In the genomic region with DNA sequence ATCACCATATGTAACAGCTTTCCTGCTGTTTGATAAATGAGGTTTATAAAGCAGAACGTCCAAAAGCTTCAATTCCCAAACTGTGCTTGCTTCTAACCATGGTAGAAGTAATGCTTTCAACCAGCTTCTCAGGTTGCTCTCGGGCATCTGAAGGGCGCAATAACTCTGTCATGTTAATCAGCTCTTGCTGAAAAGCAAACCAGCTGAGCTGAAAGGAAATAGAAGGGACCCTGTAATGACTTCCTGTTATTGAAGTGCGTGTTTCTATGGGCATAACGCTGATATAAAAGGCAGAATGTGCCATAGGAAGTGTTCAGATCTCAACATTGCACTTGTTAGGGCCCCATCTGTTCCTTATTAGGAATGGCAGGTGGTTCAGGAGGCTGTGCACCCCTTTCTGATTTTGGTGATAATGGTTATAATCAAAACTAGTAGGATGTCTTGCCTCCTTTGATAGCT, we compare ENCODE assay signal across 8 cellular contexts. TPM values are rescaled to one million over a fixed set of nuclear protein-coding genes. Genes with fewer than 3 reads are reported as not detected.
DNase-seq lines count a peak whose midpoint lies in the region; ATAC-seq and TF ChIP-seq lines count a peak whose summit lies in the region.

No MANE protein-coding gene starts in this region.

- no peak overlapping the region for H2BK12ac ChIP-seq in neuronal stem cell (ENCODE audit: low read length)

- H2BK5ac ChIP-seq in neuronal stem cell (ENCODE audit: low read length): no peak overlapping the region

- no peaks in the 10 kb centered on the region for H3K27me3 Mint-ChIP-seq in central memory CD8-positive, alpha-beta T cell

- no peak overlapping the region for H3K14ac ChIP-seq in neuronal stem cell (ENCODE audit: low read length)

- H3K4me3 ChIP-seq in OCI-LY7 (ENCODE audit: low read depth, low read length, poor library complexity, severe bottlenecking) (no peak overlapping the region), neuronal stem cell (ENCODE audit: low read length in 2 of 2) (no peak overlapping the region)

- no peak for TF ChIP-seq CTCF in OCI-LY7 (conservative IDR thresholded peaks at IDR 0.05; ENCODE audit: low read length)
- no peak for TF ChIP-seq CTCF in GM13977 (IDR thresholded peaks at IDR 0.05; ENCODE audit: extremely low read depth, insufficient read depth, missing control alignments)

- H3K27ac ChIP-seq in OCI-LY7 (ENCODE audit: low read depth, low read length, poor library complexity, severe bottlenecking) (no peak overlapping the region), neuronal stem cell (replicated peaks; ENCODE audit: low read length) (no peak overlapping the region)

- H3K4me1 ChIP-seq in OCI-LY7 (ENCODE audit: insufficient read depth, low read length, poor library complexity, severe bottlenecking): peaks cover 10% of the 10 kb centered on the region
- H3K4me1 ChIP-seq in neuronal stem cell (ENCODE audit: control insufficient read depth in 2 of 2, insufficient read depth in 1 of 2, low read depth in 1 of 2, low read length in 2 of 2): peaks cover 0 to 4% of the 10 kb centered on the region in 2 donors

- H4K8ac ChIP-seq in neuronal stem cell (ENCODE audit: low read depth, low read length): no peak overlapping the region

- ATAC-seq in GM18867 (IDR thresholded peaks at IDR 0.05; ENCODE audit: unreplicated experiment) (peak; percentile 58), HG03135 (IDR thresholded peaks at IDR 0.05; ENCODE audit: unreplicated experiment) (peak; percentile 75), HG02623 (IDR thresholded peaks at IDR 0.05; ENCODE audit: unreplicated experiment) (no peak)
- peak; percentile 97 for ATAC-seq in central memory CD8-positive, alpha-beta T cell (replicated peaks; ENCODE audit: extremely low read depth, poor library complexity, severe bottlenecking)

- POLR2A ChIA-PET in OCI-LY7 (lab: Charles Lee): interaction anchor here (0.7 to 2.1 kb wide), 8 partner anchors 10 to 23 kb away, joined by 3 to 5 read pairs (median 4); no protein-coding TSS in a partner anchor

- H3K4me3 Mint-ChIP-seq in central memory CD8-positive, alpha-beta T cell: peak overlapping the region; percentile 77

- no peak overlapping the region for H2AK5ac ChIP-seq in neuronal stem cell (ENCODE audit: low read depth, low read length)

- H3K4me1 Mint-ChIP-seq in central memory CD8-positive, alpha-beta T cell: peaks cover 72% of the 10 kb centered on the region

- BruUV-seq in OCI-LY7 (replicated peaks; lab: Mats Ljungman, UMichigan): no TSS peak

- no peaks in the 10 kb centered on the region for H3K79me1 ChIP-seq in neuronal stem cell (ENCODE audit: low read depth, low read length)

- no peaks in the 10 kb centered on the region for H3K79me2 ChIP-seq in OCI-LY7 (ENCODE audit: insufficient read depth, low read depth, low read length)

- H3K27ac Mint-ChIP-seq in central memory CD8-positive, alpha-beta T cell (ENCODE audit: low read depth): peak overlapping the region; percentile 97

- 0 out of 2 replicates have a peak, but pooled peaks cover 4% of the 10 kb centered on the region for H3K36me3 ChIP-seq in OCI-LY7 (ENCODE audit: insufficient read depth, low read length)
- H3K36me3 ChIP-seq in neuronal stem cell (replicated peaks in 1 of 2; ENCODE audit: control insufficient read depth in 2 of 2, insufficient read depth in 2 of 2, low read length in 2 of 2): no peaks in the 10 kb centered on the region

- H3K9me3 Mint-ChIP-seq in central memory CD8-positive, alpha-beta T cell: no peaks in the 10 kb centered on the region

- no CpG with 5 or more reads among the region's 5 CpGs for whole genome bisulfite sequencing in neuronal stem cell (ENCODE audit: extremely low coverage in 2 of 2, insufficient read length in 2 of 2, insufficient replicate concordance in 1 of 2), 2 donors

- H3K4me2 ChIP-seq in OCI-LY7 (ENCODE audit: low read length) (no peak overlapping the region), neuronal stem cell (ENCODE audit: insufficient read depth, low read length, poor library complexity, severe bottlenecking) (no peak overlapping the region)

- H3K36me3 Mint-ChIP-seq in central memory CD8-positive, alpha-beta T cell (ENCODE audit: insufficient read depth): peaks cover 19% of the 10 kb centered on the region

- no peaks in the 10 kb centered on the region for H3K9me2 ChIP-seq in OCI-LY7 (ENCODE audit: insufficient read depth, low read length)

- H2BK120ac ChIP-seq in neuronal stem cell (ENCODE audit: low read depth, low read length): no peak overlapping the region

- in situ Hi-C loops in GM13977 (cut with MboI; ENCODE audit: low pct_unique_long_range_greater_than_20kb, low sequenced_read_pairs, unreplicated experiment): no loop called here

- no peak overlapping the region for H3K23ac ChIP-seq in neuronal stem cell (ENCODE audit: low read depth, low read length, poor library complexity)

- intact Hi-C loops in OCI-LY7 (cut with micrococcal nuclease; ENCODE audit: unreplicated experiment): no loop called here

- CTCF ChIA-PET in OCI-LY7 (lab: Charles Lee; ENCODE audit: unreplicated experiment): interaction anchor here (1.0 kb wide), 1 partner anchor 20 kb away, joined by 3 read pairs; no protein-coding TSS in a partner anchor

- H3K4ac ChIP-seq in neuronal stem cell (ENCODE audit: low read length): no peak overlapping the region

- no peak overlapping the region for H3K9ac ChIP-seq in neuronal stem cell (ENCODE audit: low read depth, low read length, poor library complexity)

- no peaks in the 10 kb centered on the region for H3K27me3 ChIP-seq in neuronal stem cell (ENCODE audit: control insufficient read depth in 3 of 3, insufficient read depth in 3 of 3, low read depth in 1 of 3, low read length in 3 of 3)

- no peak overlapping the region for H4K91ac ChIP-seq in neuronal stem cell (ENCODE audit: low read depth, low read length, poor library complexity)

- no peaks in the 10 kb centered on the region for H4K20me1 ChIP-seq in OCI-LY7 (ENCODE audit: insufficient read depth, low read length)

- H3K9me3 ChIP-seq in OCI-LY7 (ENCODE audit: low read length) (no peaks in the 10 kb centered on the region), neuronal stem cell (replicated peaks in 1 of 2; ENCODE audit: control insufficient read depth in 2 of 2, insufficient read depth in 1 of 2, low read depth in 1 of 2, low read length in 2 of 2) (no peaks in the 10 kb centered on the region)

- H3K18ac ChIP-seq in neuronal stem cell (ENCODE audit: low read length): no peak overlapping the region

- DNase-seq in OCI-LY7 (ENCODE audit: low spot score) (peak; percentile 41), neuronal stem cell (ENCODE audit: low spot score) (no peak), middle frontal gyrus (ENCODE audit: extremely low spot score, low spot score) (no peak), GM13977 (ENCODE audit: low spot score) (no peak)
- DNase-seq in central memory CD8-positive, alpha-beta T cell (ENCODE audit: low spot score in 2 of 2): peak; percentile 28 to 41

- H2BK15ac ChIP-seq in neuronal stem cell (ENCODE audit: low read length): no peak overlapping the region

- H2AFZ ChIP-seq in OCI-LY7 (ENCODE audit: low read length) (no peak overlapping the region), neuronal stem cell (ENCODE audit: low read length) (peak overlapping the region; percentile 61)

RNA-seq across cellular contexts. Expression of a gene that starts 21.2 kb away (rescaled TPM):
- 9.2 and 14.4 TPM in 2 replicates for total RNA-seq in OCI-LY7 (2014; rRNA removed; shearing (Covaris generic))
- total RNA-seq in OCI-LY7 (2022): 22.9 and 26.3 TPM in 2 replicates
- polyA plus RNA-seq in neuronal stem cell (2013, experiment 1 of 2): 2.1 TPM
- polyA plus RNA-seq in neuronal stem cell (2013, experiment 2 of 2): 2.0 TPM

Comparison
In these comparisons a context has a peak if more than half of its experiments do, and no peak if none do; other contexts are left out.
1. DNase-seq: peak in OCI-LY7 (single experiment) and central memory CD8-positive, alpha-beta T cell (2 of 2); none in neuronal stem cell (single experiment), middle frontal gyrus (single experiment) and GM13977 (single experiment).